ENCODE assay signal across 10 cellular contexts in genomic region chr16:66486773-66487579, GRCh38. TPM values are rescaled to one million over a fixed set of nuclear protein-coding genes. Genes with fewer than 3 reads are reported as not detected.
DNase-seq lines count a peak whose midpoint lies in the region; ATAC-seq and TF ChIP-seq lines count a peak whose summit lies in the region.
"Had no signal": no experiment of that assay in that cellular context is flagged by ENCODE, and none has a peak within 500 bp of the region (broad histone marks: within the 10 kb centered on the region; RNA-seq: fewer than 3 reads in every experiment).

No MANE protein-coding gene starts in this region.

- TF ChIP-seq CTCF in AG04450 (IDR thresholded peaks at IDR 0.05; ENCODE audit: low read depth, low read length) (no peak), coronary artery (IDR thresholded peaks at IDR 0.05) (no peak)

- peak overlapping the region; percentile 47 for H3K27ac ChIP-seq in AG04450 (ENCODE audit: low read depth, low read length)
- H3K27ac ChIP-seq in coronary artery: peak overlapping the region; percentile 55 to 85
- H3K27ac ChIP-seq: epithelial cell of prostate had no signal

- CTCF ChIA-PET in AG04450 (lab: Charles Lee): interaction anchor here (0.6 to 1.9 kb wide), 7 partner anchors 10 to 129 kb away, joined by 3 to 6 read pairs (median 4); partner anchors contain the start of gene CMTM3

- ATAC-seq in HG03442 (IDR thresholded peaks at IDR 0.05; ENCODE audit: unreplicated experiment) (no peak), GM18502 (IDR thresholded peaks at IDR 0.05; ENCODE audit: poor library complexity, unreplicated experiment) (no peak), GM21367 (IDR thresholded peaks at IDR 0.05; ENCODE audit: unreplicated experiment) (no peak)

- H3K27me3 ChIP-seq in AG04450 (ENCODE audit: control insufficient read depth, insufficient read depth, low read length) (no peaks in the 10 kb centered on the region), MG63 (no peaks in the 10 kb centered on the region)

- POLR2A ChIA-PET in AG04450 (lab: Yijun Ruan, JAX): no interaction called here

- DNase-seq in AG04450 (ENCODE audit: low read depth, low spot score) (peak; percentile 45), MG63 (peak; percentile 78), coronary artery (ENCODE audit: low spot score) (peak; percentile 79), medulla oblongata (ENCODE audit: extremely low spot score) (peak; percentile 44), HuH-7 (ENCODE audit: low spot score) (no peak)
- DNase-seq: T-helper 1 cell had no signal

- H3K36me3 ChIP-seq in MG63: no peaks in the 10 kb centered on the region

- H3K9me3 ChIP-seq in AG04450 (ENCODE audit: control insufficient read depth, insufficient read depth, low read length): no peaks in the 10 kb centered on the region
- no peaks in the 10 kb centered on the region for H3K9me3 ChIP-seq in MG63

- no peak overlapping the region for H3K4me3 ChIP-seq in AG04450 (ENCODE audit: low read depth, low read length)
- no peak overlapping the region for H3K4me3 ChIP-seq in MG63
- no peak overlapping the region for H3K4me3 ChIP-seq in coronary artery

RNA-seq across cellular contexts. Expression of gene BEAN1, which starts 59.9 kb away (rescaled TPM):
- not detected in 2 replicates for polyA plus RNA-seq in AG04450 (2011; rRNA removed)
- polyA minus RNA-seq in AG04450 (2011; rRNA and poly(A)+ RNA removed): not detected in 2 replicates
- 0.56 TPM in 1 of 2 replicates, not detected in the other for total RNA-seq in MG63 (2014; rRNA removed; shearing (Covaris generic); ENCODE audit: low replicate concordance)
